8 cellular contexts compared by ENCODE assay signal in the genomic region with DNA sequence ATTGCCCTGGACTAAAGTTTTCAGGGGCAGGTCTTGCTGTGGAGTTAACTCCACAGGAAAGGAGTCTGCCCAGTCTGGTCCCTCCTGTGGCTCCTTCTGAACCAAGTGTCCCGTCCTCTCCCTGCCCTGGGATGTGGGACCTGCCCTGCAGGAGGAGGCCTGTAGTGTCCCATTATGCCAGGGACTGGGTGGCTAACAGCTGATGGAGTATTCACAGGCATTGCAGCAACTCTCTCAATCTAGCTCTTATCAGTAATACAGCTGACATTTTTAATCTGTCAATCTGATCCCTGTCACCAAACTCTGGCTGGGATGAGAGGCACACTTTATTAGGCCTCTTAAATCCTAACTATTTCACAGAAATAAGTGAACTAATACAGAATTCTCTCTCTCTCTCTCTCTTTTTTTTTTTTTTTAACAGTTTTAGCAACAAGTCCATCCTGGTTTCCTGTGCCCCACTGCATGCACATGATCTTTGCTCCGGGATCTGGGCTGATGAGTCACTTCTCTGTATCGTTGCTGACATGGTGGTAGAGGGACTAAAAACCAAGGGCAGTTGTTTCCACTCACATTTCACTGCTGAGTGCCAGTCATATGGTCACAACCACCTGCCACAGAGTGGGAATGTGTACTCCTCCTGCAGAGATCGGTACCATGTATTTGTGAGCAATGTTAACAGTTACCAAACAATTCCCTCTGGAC. TPM values are rescaled to one million over a fixed set of nuclear protein-coding genes. Genes with fewer than 3 reads are reported as not detected.
A peak's percentile ranks its signal among the peaks of the same experiment; 100 is the strongest.
DNase-seq lines count a peak whose midpoint lies in the region; ATAC-seq and TF ChIP-seq lines count a peak whose summit lies in the region.
"Had no signal": no experiment of that assay in that cellular context is flagged by ENCODE, and none has a peak within 500 bp of the region (broad histone marks: within the 10 kb centered on the region; RNA-seq: fewer than 3 reads in every experiment).

No MANE protein-coding gene starts in this region.

- H3K27ac ChIP-seq in HEK293 (ENCODE audit: extremely low read depth, low read depth, low read length) (no peak overlapping the region), SK-N-MC (no peak overlapping the region), ovary (no peak overlapping the region)

- CTCF ChIA-PET in HEK293 (lab: Yijun Ruan, JAX) = no interaction called here

- H3K4me1 ChIP-seq in HEK293 (ENCODE audit: control insufficient read depth, insufficient read depth, low read length) (peaks cover 6% of the 10 kb centered on the region; the same call in 1 of the 2 replicates), ovary (ENCODE audit: insufficient read depth) (peaks cover 9% of the 10 kb centered on the region)

- no peaks in the 10 kb centered on the region for H3K36me3 ChIP-seq in HEK293 (ENCODE audit: control insufficient read depth in 2 of 2, insufficient read depth in 1 of 2, low read length in 2 of 2)
- H3K36me3 ChIP-seq in SK-N-MC (ENCODE audit: insufficient read depth, low read length) = no peaks in the 10 kb centered on the region
- H3K36me3 ChIP-seq in ovary = no peaks in the 10 kb centered on the region

- TF ChIP-seq EP300 in ovary (IDR thresholded peaks at IDR 0.05) = no peak

- DNase-seq in SK-N-MC (ENCODE audit: low read depth, low spot score) (no peak), fibroblast of the conjunctiva (ENCODE audit: low read depth) (peak; percentile 33), mesenteric fat pad (ENCODE audit: low spot score) (no peak), NCI-H510A treated with DMSO at 0.1 percent for 48 hours (lab: John Stamatoyannopoulos, UW) (no peak), ovary (no peak)
- DNase-seq in stimulated activated effector memory CD8-positive, alpha-beta T cell treated with anti-CD3 and anti-CD28 coated beads, Interleukin-12 subunit alpha, Interleukin-12 subunit beta, amount 100 ng/mL, for 72 hours (ENCODE audit: low spot score in 2 of 2) = peak in 1 of 2 donors; percentile 41
- DNase-seq: activated T-cell treated with anti-CD3 and anti-CD28 coated beads for 4 hours had no signal

- peaks cover 19% of the 10 kb centered on the region for H3K4me1 Mint-ChIP-seq in stimulated activated effector memory CD8-positive, alpha-beta T cell treated with anti-CD3 and anti-CD28 coated beads, Interleukin-12 subunit alpha, Interleukin-12 subunit beta, amount 100 ng/mL, for 72 hours

- H3K9me3 Mint-ChIP-seq in stimulated activated effector memory CD8-positive, alpha-beta T cell treated with anti-CD3 and anti-CD28 coated beads, Interleukin-12 subunit alpha, Interleukin-12 subunit beta, amount 100 ng/mL, for 72 hours = no peaks in the 10 kb centered on the region

- peak; percentile 35 for ATAC-seq in stimulated activated effector memory CD8-positive, alpha-beta T cell treated with anti-CD3 and anti-CD28 coated beads, Interleukin-12 subunit alpha, Interleukin-12 subunit beta, amount 100 ng/mL, for 72 hours

- H3K36me3 Mint-ChIP-seq in stimulated activated effector memory CD8-positive, alpha-beta T cell treated with anti-CD3 and anti-CD28 coated beads, Interleukin-12 subunit alpha, Interleukin-12 subunit beta, amount 100 ng/mL, for 72 hours = no peaks in the 10 kb centered on the region

- H3K27ac Mint-ChIP-seq in stimulated activated effector memory CD8-positive, alpha-beta T cell treated with anti-CD3 and anti-CD28 coated beads, Interleukin-12 subunit alpha, Interleukin-12 subunit beta, amount 100 ng/mL, for 72 hours = no peak overlapping the region

- intact Hi-C loops in ovary (cut with DNase I) = loop anchor here (5.0 to 10.0 kb wide), 4 partner anchors 64 to 79 kb away; no protein-coding TSS in a partner anchor

- H3K4me3 ChIP-seq in HEK293 (ENCODE audit: low read depth, low read length) (no peak overlapping the region), SK-N-MC (peak overlapping the region; percentile 19; the same call in 1 of the 2 replicates), ovary (no peak overlapping the region)

- 40 to 51% (median 50%) methylated on average over 4 of the region's 4 CpGs for WGBS in ovary, 3 donors

- no peak overlapping the region for H3K4me3 Mint-ChIP-seq in stimulated activated effector memory CD8-positive, alpha-beta T cell treated with anti-CD3 and anti-CD28 coated beads, Interleukin-12 subunit alpha, Interleukin-12 subunit beta, amount 100 ng/mL, for 72 hours

- TF ChIP-seq POLR2A in ovary (IDR thresholded peaks at IDR 0.05) = no peak

- no peaks in the 10 kb centered on the region for H3K27me3 ChIP-seq in ovary

- H3K9ac ChIP-seq in SK-N-MC (ENCODE audit: insufficient read length) = no peak overlapping the region

- TF ChIP-seq CTCF in HEK293 (tag by site-specific recombination; IDR thresholded peaks at IDR 0.05) (no peak), ovary (IDR thresholded peaks at IDR 0.05) (no peak)

- no peaks in the 10 kb centered on the region for H3K9me3 ChIP-seq in HEK293 (ENCODE audit: control insufficient read depth, insufficient read depth, low read depth, low read length)
- H3K9me3 ChIP-seq in SK-N-MC (ENCODE audit: low read depth, low read length) = no peaks in the 10 kb centered on the region
- no peaks in the 10 kb centered on the region for H3K9me3 ChIP-seq in ovary

- POLR2A ChIA-PET in HEK293 (lab: Yijun Ruan, JAX) = interaction anchor here (0.6 to 1.9 kb wide), 2 partner anchors 121 to 157 kb away, joined by 5 to 6 read pairs; partner anchors contain the start of gene HMGB2

TF ChIP-seq in HEK293, 187 proteins besides CTCF, POLR2A, EP300 and RAD21 (continues in another document):
- TF ChIP-seq ZNF302 (tag by site-specific recombination; IDR thresholded peaks at IDR 0.05; ENCODE audit: low read depth) (no peak), ZNF555 (tag by site-specific recombination; conservative IDR thresholded peaks at IDR 0.05) (no peak), ZNF549 (tag by site-specific recombination; IDR thresholded peaks at IDR 0.05) (no peak), ZNF404 (tag by site-specific recombination; IDR thresholded peaks at IDR 0.05) (no peak), ZNF266 (tag by site-specific recombination; IDR thresholded peaks at IDR 0.05; ENCODE audit: low read depth) (no peak), ZNF837 (tag by site-specific recombination; IDR thresholded peaks at IDR 0.05) (no peak), ZNF48 (tag by site-specific recombination; IDR thresholded peaks at IDR 0.05) (no peak), ZNF677 (tag by site-specific recombination; IDR thresholded peaks at IDR 0.05) (no peak), ZNF335 (tag by site-specific recombination; conservative IDR thresholded peaks at IDR 0.05) (peak; percentile 29; the same call in 1 of the 2 replicates), ZBTB17 (tag by site-specific recombination; IDR thresholded peaks at IDR 0.05) (peak; percentile 54), IKZF3 (tag by site-specific recombination; IDR thresholded peaks at IDR 0.05) (no peak), SCRT2 (tag by site-specific recombination; IDR thresholded peaks at IDR 0.05) (peak; percentile 89), ZNF19 (tag by site-specific recombination; IDR thresholded peaks at IDR 0.05; ENCODE audit: low read depth) (no peak), ZNF596 (tag by site-specific recombination; IDR thresholded peaks at IDR 0.05) (no peak), ZNF121 (tag by site-specific recombination; IDR thresholded peaks at IDR 0.05) (no peak), ZNF501 (tag by site-specific recombination; IDR thresholded peaks at IDR 0.05) (no peak)
- TF ChIP-seq, protein P1, sequence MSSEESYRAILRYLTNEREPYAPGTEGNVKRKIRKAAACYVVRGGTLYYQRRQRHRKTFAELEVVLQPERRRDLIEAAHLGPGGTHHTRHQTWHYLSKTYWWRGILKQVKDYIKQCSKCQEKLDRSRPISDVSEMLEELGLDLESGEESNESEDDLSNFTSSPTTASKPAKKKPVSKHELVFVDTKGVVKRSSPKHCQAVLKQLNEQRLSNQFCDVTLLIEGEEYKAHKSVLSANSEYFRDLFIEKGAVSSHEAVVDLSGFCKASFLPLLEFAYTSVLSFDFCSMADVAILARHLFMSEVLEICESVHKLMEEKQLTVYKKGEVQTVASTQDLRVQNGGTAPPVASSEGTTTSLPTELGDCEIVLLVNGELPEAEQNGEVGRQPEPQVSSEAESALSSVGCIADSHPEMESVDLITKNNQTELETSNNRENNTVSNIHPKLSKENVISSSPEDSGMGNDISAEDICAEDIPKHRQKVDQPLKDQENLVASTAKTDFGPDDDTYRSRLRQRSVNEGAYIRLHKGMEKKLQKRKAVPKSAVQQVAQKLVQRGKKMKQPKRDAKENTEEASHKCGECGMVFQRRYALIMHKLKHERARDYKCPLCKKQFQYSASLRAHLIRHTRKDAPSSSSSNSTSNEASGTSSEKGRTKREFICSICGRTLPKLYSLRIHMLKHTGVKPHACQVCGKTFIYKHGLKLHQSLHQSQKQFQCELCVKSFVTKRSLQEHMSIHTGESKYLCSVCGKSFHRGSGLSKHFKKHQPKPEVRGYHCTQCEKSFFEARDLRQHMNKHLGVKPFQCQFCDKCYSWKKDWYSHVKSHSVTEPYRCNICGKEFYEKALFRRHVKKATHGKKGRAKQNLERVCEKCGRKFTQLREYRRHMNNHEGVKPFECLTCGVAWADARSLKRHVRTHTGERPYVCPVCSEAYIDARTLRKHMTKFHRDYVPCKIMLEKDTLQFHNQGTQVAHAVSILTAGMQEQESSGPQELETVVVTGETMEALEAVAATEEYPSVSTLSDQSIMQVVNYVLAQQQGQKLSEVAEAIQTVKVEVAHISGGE (tag by site-specific recombination; conservative IDR thresholded peaks at IDR 0.05; ENCODE audit: low read depth) = no peak
- TF ChIP-seq, protein P2, sequence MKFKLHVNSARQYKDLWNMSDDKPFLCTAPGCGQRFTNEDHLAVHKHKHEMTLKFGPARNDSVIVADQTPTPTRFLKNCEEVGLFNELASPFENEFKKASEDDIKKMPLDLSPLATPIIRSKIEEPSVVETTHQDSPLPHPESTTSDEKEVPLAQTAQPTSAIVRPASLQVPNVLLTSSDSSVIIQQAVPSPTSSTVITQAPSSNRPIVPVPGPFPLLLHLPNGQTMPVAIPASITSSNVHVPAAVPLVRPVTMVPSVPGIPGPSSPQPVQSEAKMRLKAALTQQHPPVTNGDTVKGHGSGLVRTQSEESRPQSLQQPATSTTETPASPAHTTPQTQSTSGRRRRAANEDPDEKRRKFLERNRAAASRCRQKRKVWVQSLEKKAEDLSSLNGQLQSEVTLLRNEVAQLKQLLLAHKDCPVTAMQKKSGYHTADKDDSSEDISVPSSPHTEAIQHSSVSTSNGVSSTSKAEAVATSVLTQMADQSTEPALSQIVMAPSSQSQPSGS (tag by site-specific recombination; IDR thresholded peaks at IDR 0.05; ENCODE audit: low read depth) = no peak

RNA-seq across cellular contexts. Expression of gene HAND2, which starts 39.1 kb away (rescaled TPM):
- total RNA-seq in mesenteric fat pad (6.3 TPM), ovary (10 to 100 TPM; 12.9 to 99.9 (median 44.1) TPM)
- 10 to 100 TPM; 32.4 to 39.6 TPM for polyA plus RNA-seq in ovary
